ENCODE assay signal across 8 cellular contexts in the genomic region with DNA sequence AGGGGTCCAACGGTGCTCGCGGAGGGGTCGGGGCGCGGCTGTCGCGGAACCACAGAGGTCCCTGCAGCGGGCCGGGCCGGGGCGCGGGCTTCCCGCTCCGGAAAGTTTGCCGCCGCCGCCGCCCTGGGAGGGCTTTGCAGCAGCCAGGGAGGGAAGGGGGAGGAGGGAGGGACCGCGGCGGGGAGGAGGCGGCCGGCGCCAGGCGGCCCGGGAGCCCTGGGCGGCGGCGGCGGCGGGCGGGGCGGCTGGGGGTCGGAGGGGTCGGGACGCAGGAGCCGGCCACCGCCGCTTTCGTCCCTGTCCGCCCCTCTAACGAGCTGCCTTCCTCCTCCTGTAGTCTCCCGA. TPM values are rescaled to one million over a fixed set of nuclear protein-coding genes. Genes with fewer than 3 reads are reported as not detected.
DNase-seq lines count a peak whose midpoint lies in the region; ATAC-seq and TF ChIP-seq lines count a peak whose summit lies in the region.

No MANE protein-coding gene starts in this region.

- TF ChIP-seq CTCF in GM13976 (IDR thresholded peaks at IDR 0.05; ENCODE audit: borderline replicate concordance, control extremely low read depth, extremely low read depth, insufficient read depth, missing control alignments), result no peak

- in situ Hi-C loops in GM13976 (cut with MboI; ENCODE audit: low sequenced_read_pairs, unreplicated experiment), result no loop called here

- peaks cover 24% of the 10 kb centered on the region for H3K27me3 ChIP-seq in iPS-15b (ENCODE audit: control insufficient read depth, insufficient read depth, low read length)

- H3K9ac ChIP-seq in iPS-15b (ENCODE audit: low read depth, low read length), result no peak overlapping the region

- peaks cover 2% of the 10 kb centered on the region for H3K36me3 ChIP-seq in iPS-15b (ENCODE audit: control insufficient read depth, insufficient read depth, low read length)

- ATAC-seq in HG03095 (IDR thresholded peaks at IDR 0.05; ENCODE audit: unreplicated experiment) (no peak), HG02610 (IDR thresholded peaks at IDR 0.05; ENCODE audit: unreplicated experiment) (no peak)

- H3K9me3 ChIP-seq in iPS-15b (ENCODE audit: control insufficient read depth, insufficient read depth, low read length), result no peaks in the 10 kb centered on the region

- H3K4me1 ChIP-seq in iPS-15b (ENCODE audit: control insufficient read depth, insufficient read depth, low read length), result peaks cover 2% of the 10 kb centered on the region

- H3K4me3 ChIP-seq in Jurkat, Clone E6-1 (ENCODE audit: low read length), result peak overlapping the region; percentile 34
- H3K4me3 ChIP-seq in iPS-15b (ENCODE audit: low read depth, low read length), result peak overlapping the region; percentile 45

- DNase-seq in GM13976 (ENCODE audit: low spot score), result peak; percentile 72
- no peak for DNase-seq in Jurkat, Clone E6-1 (ENCODE audit: low read depth, low spot score)
- DNase-seq in activated gamma-delta T cell treated with anti-CD3 and anti-CD28 coated beads, Interleukin-2, amount 50 U/mL, for 16 hours (ENCODE audit: low read depth), result peak; percentile 16
- peak; percentile 56 for DNase-seq in stimulated activated CD8-positive, alpha-beta memory T cell treated with anti-CD3 and anti-CD28 coated beads, Interleukin-4, amount 100 ng/mL, for 48 hours
- DNase-seq in NCI-H1105 (lab: John Stamatoyannopoulos, UW), result no peak

RNA-seq across cellular contexts. Expression of gene FGFR3, which starts 0.4 kb away (rescaled TPM):
- 16.3 TPM for polyA plus RNA-seq in Jurkat, Clone E6-1 (2012; ENCODE audit: insufficient read depth, insufficient read length)

Comparison
In these comparisons a context has a peak if more than half of its experiments do, and no peak if none do; other contexts are left out.
1. DNase-seq: peak in GM13976 (single experiment), activated gamma-delta T cell treated with anti-CD3 and anti-CD28 coated beads, Interleukin-2, amount 50 U/mL, for 16 hours (single experiment) and stimulated activated CD8-positive, alpha-beta memory T cell treated with anti-CD3 and anti-CD28 coated beads, Interleukin-4, amount 100 ng/mL, for 48 hours (single experiment); none in Jurkat, Clone E6-1 (single experiment) and NCI-H1105 (single experiment).